Comparison of ENCODE assay signal across 10 cellular contexts in the genomic region with DNA sequence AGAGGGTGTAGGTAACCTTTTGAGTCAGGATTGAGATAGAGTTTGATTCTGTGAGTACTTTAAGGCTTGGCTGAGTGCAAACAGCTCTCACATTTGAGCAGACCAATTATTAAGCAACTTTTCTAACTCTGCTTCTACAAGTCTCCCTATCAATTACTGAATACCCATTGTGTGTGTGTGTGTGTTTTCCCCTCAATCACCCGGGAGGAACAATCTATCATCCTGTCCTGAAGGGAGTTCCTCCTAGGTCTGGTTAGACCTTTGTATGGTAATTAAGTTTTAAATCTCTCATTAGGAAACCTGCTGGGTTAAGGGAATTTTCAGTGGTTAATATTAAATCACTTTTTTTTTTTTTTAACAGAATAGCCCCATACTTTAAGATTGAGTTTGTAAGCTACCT. TPM values are rescaled to one million over a fixed set of nuclear protein-coding genes. Genes with fewer than 3 reads are reported as not detected.
"Had no signal": no experiment of that assay in that cellular context is flagged by ENCODE, and none has a peak within 500 bp of the region (broad histone marks: within the 10 kb centered on the region; RNA-seq: fewer than 3 reads in every experiment).

No MANE protein-coding gene starts in this region.

RNA-seq across cellular contexts. Expression of gene PTPN5, which starts 28.6 kb away (rescaled TPM):
- total RNA-seq: chondrocyte, dermis microvascular lymphatic vessel endothelial cell, esophagus mucosa, glomerular endothelial cell, kidney, left lobe of liver, liver, mammary epithelial cell, myocyte had no signal
- polyA plus RNA-seq: immature natural killer cell, liver, mammary epithelial cell had no signal
